In the genomic region with DNA sequence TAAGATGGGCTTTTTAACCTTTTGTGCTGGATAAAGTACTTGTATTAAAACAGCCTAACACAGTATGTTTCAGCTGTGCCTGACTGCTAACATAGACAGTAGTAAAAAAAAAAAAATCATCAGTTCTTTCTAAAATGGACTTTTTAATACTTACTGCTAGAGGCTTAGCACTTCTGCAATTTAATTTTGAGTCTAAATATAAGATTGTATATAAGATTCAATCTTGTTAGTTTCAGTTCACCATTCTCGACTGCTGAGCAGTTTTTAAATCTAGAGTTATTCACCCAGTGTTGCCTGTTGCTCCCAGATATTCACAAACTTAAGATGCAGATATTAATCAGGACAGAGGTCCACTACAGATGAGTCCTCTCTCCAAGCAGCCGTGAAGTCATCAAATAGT, we compare ENCODE assay signal across 36 cellular contexts. TPM values are rescaled to one million over a fixed set of nuclear protein-coding genes. Genes with fewer than 3 reads are reported as not detected.
"Had no signal": no experiment of that assay in that cellular context is flagged by ENCODE, and none has a peak within 500 bp of the region (broad histone marks: within the 10 kb centered on the region; RNA-seq: fewer than 3 reads in every experiment).

No MANE protein-coding gene starts in this region.

- ATAC-seq: activated CD8-positive, alpha-beta T cell treated with anti-CD3 and anti-CD28 coated beads for 36 hours; activated T-cell treated with anti-CD3 and anti-CD28 coated beads, Interleukin-2, amount 50 U/mL, for 72 hours; activated T-helper 17 cell treated with anti-CD3 and anti-CD28 coated beads, Interleukin-2, amount 50 U/mL, for 72 hours; PC-3; SK-N-SH treated with all-trans-retinoic acid at 6 μM for 48 hours; WTC11 had no signal

- DNase-seq: activated CD4-positive, alpha-beta T cell treated with anti-CD3 and anti-CD28 coated beads for 4 hours; activated CD4-positive, alpha-beta T cell treated with anti-CD3 and anti-CD28 coated beads, Interleukin-2, amount 50 U/mL, for 4 hours; activated CD4-positive, CD25-positive, alpha-beta regulatory T cell treated with anti-CD3 and anti-CD28 coated beads, Interleukin-2, amount 50 U/mL, for 72 hours; activated CD8-positive, alpha-beta T cell treated with anti-CD3 and anti-CD28 coated beads for 36 hours; activated effector memory CD4-positive, alpha-beta T cell treated with anti-CD3 and anti-CD28 coated beads, Interleukin-2, amount 50 U/mL, for 16 hours; activated naive CD4-positive, alpha-beta T cell; activated naive CD4-positive, alpha-beta T cell treated with anti-CD3 and anti-CD28 coated beads, Interleukin-2, amount 50 U/mL, for 16 hours; activated naive CD8-positive, alpha-beta T cell treated with anti-CD3 and anti-CD28 coated beads for 36 hours; activated T-cell treated with anti-CD3 and anti-CD28 coated beads, Interleukin-2, amount 50 U/mL, for 1 hour; activated T-cell treated with anti-CD3 and anti-CD28 coated beads, Interleukin-2, amount 50 U/mL, for 72 hours; amniotic stem cell; colonic mucosa; Kasumi-1; KBM-7; MG63; NCI-H1092; NCI-H1436 treated with DMSO at 0.1 percent for 48 hours; NCI-H1694 treated with DMSO at 0.1 percent for 48 hours; NCI-H2029; NCI-H510A; NCI-H526; NCI-H748 treated with DMSO at 0.1 percent for 48 hours; NK-92 treated with Interleukin-12 subunit alpha and Interleukin-12 subunit beta, amount 100 ng/mL, for 24 hours; PC-3; Peyer's patch; RPMI8226; SHP77 treated with DMSO at 0.1 percent for 48 hours; SW 1271; T-helper 1 cell; T1000 had no signal

- H3K9me3 ChIP-seq: ascending aorta, colonic mucosa, MG63, Peyer's patch had no signal

- H3K27ac Mint-ChIP-seq: activated CD8-positive, alpha-beta T cell treated with anti-CD3 and anti-CD28 coated beads for 36 hours; activated naive CD8-positive, alpha-beta T cell treated with anti-CD3 and anti-CD28 coated beads for 36 hours; activated T-cell treated with anti-CD3 and anti-CD28 coated beads, Interleukin-2, amount 50 U/mL, for 72 hours; activated T-helper 17 cell treated with anti-CD3 and anti-CD28 coated beads, Interleukin-2, amount 50 U/mL, for 72 hours; WTC11 had no signal

- H3K36me3 ChIP-seq: ascending aorta, cardiac muscle cell, colonic mucosa, MG63 had no signal

- H3K4me3 Mint-ChIP-seq: activated CD8-positive, alpha-beta T cell treated with anti-CD3 and anti-CD28 coated beads for 36 hours; activated naive CD8-positive, alpha-beta T cell treated with anti-CD3 and anti-CD28 coated beads for 36 hours; activated T-cell treated with anti-CD3 and anti-CD28 coated beads, Interleukin-2, amount 50 U/mL, for 72 hours; activated T-helper 17 cell treated with anti-CD3 and anti-CD28 coated beads, Interleukin-2, amount 50 U/mL, for 72 hours; central memory CD8-positive, alpha-beta T cell; WTC11 had no signal

- H3K27ac ChIP-seq: ascending aorta, cardiac muscle cell, colonic mucosa, Peyer's patch had no signal

- H3K27me3 ChIP-seq: ascending aorta, cardiac muscle cell, colonic mucosa, MG63, Peyer's patch had no signal

- H3K9me3 Mint-ChIP-seq: activated CD8-positive, alpha-beta T cell treated with anti-CD3 and anti-CD28 coated beads for 36 hours; activated naive CD8-positive, alpha-beta T cell treated with anti-CD3 and anti-CD28 coated beads for 36 hours; activated T-cell treated with anti-CD3 and anti-CD28 coated beads, Interleukin-2, amount 50 U/mL, for 72 hours; activated T-helper 17 cell treated with anti-CD3 and anti-CD28 coated beads, Interleukin-2, amount 50 U/mL, for 72 hours; central memory CD8-positive, alpha-beta T cell had no signal

- H3K27me3 Mint-ChIP-seq: activated CD8-positive, alpha-beta T cell treated with anti-CD3 and anti-CD28 coated beads for 36 hours; activated naive CD8-positive, alpha-beta T cell treated with anti-CD3 and anti-CD28 coated beads for 36 hours; activated T-helper 17 cell treated with anti-CD3 and anti-CD28 coated beads, Interleukin-2, amount 50 U/mL, for 72 hours; central memory CD8-positive, alpha-beta T cell had no signal

- H3K4me1 ChIP-seq: ascending aorta, colonic mucosa had no signal

- H3K4me3 ChIP-seq: ascending aorta, cardiac muscle cell, colonic mucosa, MG63, Peyer's patch had no signal

RNA-seq across cellular contexts. Expression of gene CASP6, which starts 19.9 kb away (rescaled TPM):
- total RNA-seq: ascending aorta had no signal
